10 cellular contexts compared by ENCODE assay signal in genomic region chr9:131421691-131422090, GRCh38. TPM values are rescaled to one million over a fixed set of nuclear protein-coding genes. Genes with fewer than 3 reads are reported as not detected.
DNase-seq lines count a peak whose midpoint lies in the region; ATAC-seq and TF ChIP-seq lines count a peak whose summit lies in the region.
"Had no signal": no experiment of that assay in that cellular context is flagged by ENCODE, and none has a peak within 500 bp of the region (broad histone marks: within the 10 kb centered on the region; RNA-seq: fewer than 3 reads in every experiment).

No MANE protein-coding gene starts in this region.

- H3K27me3 Mint-ChIP-seq in HFFc6 (ENCODE audit: insufficient read depth), result peaks cover 6% of the 10 kb centered on the region
- peaks cover 2% of the 10 kb centered on the region for H3K27me3 Mint-ChIP-seq in neural progenitor cell (ENCODE audit: insufficient read depth, low read depth)

- no peak overlapping the region for H2AFZ ChIP-seq in neural progenitor cell (replicated peaks)
- H2AFZ ChIP-seq: hepatocyte had no signal

- TF ChIP-seq EP300 in esophagus muscularis mucosa (IDR thresholded peaks at IDR 0.05), result no peak

- H3K27ac ChIP-seq in 22Rv1 (peak overlapping the region; percentile 57), esophagus muscularis mucosa (replicated peaks in 1 of 4) (peak overlapping the region; percentile 72 to 83 (median 80)), neural progenitor cell (peak overlapping the region; percentile 29)

- H3K4me2 ChIP-seq in neural progenitor cell, result peak overlapping the region; percentile 37

- peaks cover 87 to 96% (median 90%) of the 10 kb centered on the region in 4 donors for H3K4me1 ChIP-seq in esophagus muscularis mucosa
- peaks cover 66% of the 10 kb centered on the region for H3K4me1 ChIP-seq in neural progenitor cell

- TF ChIP-seq POLR2A in esophagus muscularis mucosa (IDR thresholded peaks at IDR 0.05; ENCODE audit: low read depth), result no peak

- peaks cover 100% of the 10 kb centered on the region for H4K20me1 ChIP-seq in neural progenitor cell (ENCODE audit: low read depth)

- H3K4me1 Mint-ChIP-seq in HFFc6 (ENCODE audit: low read depth) (peaks cover 70% of the 10 kb centered on the region), neural progenitor cell (peaks cover 63% of the 10 kb centered on the region)

- H3K79me2 ChIP-seq in neural progenitor cell (ENCODE audit: low read depth), result peaks cover 100% of the 10 kb centered on the region

- no peak for ATAC-seq in GM21529 (IDR thresholded peaks at IDR 0.05; ENCODE audit: unreplicated experiment)

- 63% methylated on average over 8 of the region's 8 CpGs for WGBS in esophagus muscularis mucosa

- H3K9ac ChIP-seq in neural progenitor cell, result no peak overlapping the region

- no peaks in the 10 kb centered on the region for H3K36me3 Mint-ChIP-seq in HFFc6 (ENCODE audit: low read depth)
- H3K36me3 Mint-ChIP-seq in neural progenitor cell, result peaks cover 17% of the 10 kb centered on the region

- intact Hi-C loops in esophagus muscularis mucosa (cut with DNase I), result loop anchor here (5.0 kb wide), 1 partner anchor 69 kb away; no protein-coding TSS in a partner anchor

- peaks cover 48% of the 10 kb centered on the region for H3F3A ChIP-seq in neural progenitor cell (ENCODE audit: low read depth)

- peaks cover 0 to 4% (median 2%) of the 10 kb centered on the region in 4 donors for H3K36me3 ChIP-seq in esophagus muscularis mucosa
- H3K36me3 ChIP-seq in neural progenitor cell, result no peaks in the 10 kb centered on the region

- H3K27me3 ChIP-seq in esophagus muscularis mucosa (no peaks in the 10 kb centered on the region), neural progenitor cell (no peaks in the 10 kb centered on the region)
- H3K27me3 ChIP-seq: hepatocyte had no signal

- no peaks in the 10 kb centered on the region for H3K9me3 Mint-ChIP-seq in HFFc6
- no peaks in the 10 kb centered on the region for H3K9me3 Mint-ChIP-seq in neural progenitor cell

- H3K4me3 Mint-ChIP-seq in HFFc6 (no peak overlapping the region), neural progenitor cell (no peak overlapping the region)

- no peak for TF ChIP-seq CTCF in 22Rv1 (IDR thresholded peaks at IDR 0.05)
- no peak for TF ChIP-seq CTCF in HFFc6 (IDR thresholded peaks at IDR 0.05)
- TF ChIP-seq CTCF in esophagus muscularis mucosa (IDR thresholded peaks at IDR 0.05), result no peak
- no peak for TF ChIP-seq CTCF in neural progenitor cell (IDR thresholded peaks at IDR 0.05)

- H3K27ac Mint-ChIP-seq in HFFc6 (peak overlapping the region; percentile 64), neural progenitor cell (peak overlapping the region; percentile 31)

- H3K9me3 ChIP-seq in esophagus muscularis mucosa, result no peaks in the 10 kb centered on the region
- H3K9me3 ChIP-seq in neural progenitor cell (ENCODE audit: low read depth), result no peaks in the 10 kb centered on the region

- no peak overlapping the region for H3K4me3 ChIP-seq in esophagus muscularis mucosa
- H3K4me3 ChIP-seq in neural progenitor cell, result no peak overlapping the region
- H3K4me3 ChIP-seq: hepatocyte had no signal

- no peak for DNase-seq in HFFc6
- DNase-seq in esophagus muscularis mucosa (ENCODE audit: extremely low spot score), result no peak
- DNase-seq in neural progenitor cell (ENCODE audit: low spot score), result no peak
- no peak for DNase-seq in CD1c-positive myeloid dendritic cell (ENCODE audit: extremely low spot score)
- DNase-seq in NCI-H524 (lab: John Stamatoyannopoulos, UW), result no peak
- DNase-seq in stimulated activated CD4-positive, alpha-beta T cell treated with anti-CD3 and anti-CD28 coated beads, Interleukin-4, amount 100 ng/mL, for 1 hour, result no peak
- DNase-seq: NCI-H1694 had no signal

RNA-seq across cellular contexts. Expression of gene PRRC2B, which starts 27.8 kb away (rescaled TPM):
- total RNA-seq in HFFc6 (2021; fragmentation: NEBNext Ultra II Directional; extraction: Animal tissue kit (Norgen Biotek cat#: 25700)), result 100 to 1,000 TPM; 130 to 173 (median 145) TPM
- total RNA-seq in esophagus muscularis mucosa (100 to 1,000 TPM; 109 to 226 (median 148) TPM), neural progenitor cell (ENCODE audit: low replicate concordance) (139 and 148 TPM in 2 replicates)

Comparison
In these comparisons a context has a peak if more than half of its experiments do, and no peak if none do; other contexts are left out.
1. H3K27ac ChIP-seq: peak in every context shown above with its lines; median percentile 80 in esophagus muscularis mucosa; 57 in 22Rv1; 29 in neural progenitor cell.